Comparison of ENCODE assay signal across 8 cellular contexts in genomic region chr9:20620658-20621552, GRCh38. TPM values are rescaled to one million over a fixed set of nuclear protein-coding genes. Genes with fewer than 3 reads are reported as not detected.
DNase-seq lines count a peak whose midpoint lies in the region; ATAC-seq, FAIRE-seq and TF ChIP-seq lines count a peak whose summit lies in the region.

No MANE protein-coding gene starts in this region.

- ATAC-seq in HG03378 (IDR thresholded peaks at IDR 0.05; ENCODE audit: unreplicated experiment): no peak

- peak overlapping the region; percentile 90 for H3K27ac ChIP-seq in VCaP
- H3K27ac ChIP-seq in kidney (ENCODE audit: low read depth in 2 of 2, low read length in 2 of 2): peak overlapping the region; percentile 52 to 89

- no peaks in the 10 kb centered on the region for H3K9me3 ChIP-seq in kidney (ENCODE audit: control insufficient read depth in 1 of 2, low read length in 2 of 2)

- peak overlapping the region; percentile 81 to 83 for H3K9ac ChIP-seq in kidney (ENCODE audit: low read length in 2 of 2)

- H3K4me3 ChIP-seq in cardiac fibroblast (replicated peaks in 1 of 2; ENCODE audit: low read depth in 2 of 2, low read length in 2 of 2) (peak overlapping the region; percentile 83 to 96), kidney (ENCODE audit: low read length in 2 of 2) (peak overlapping the region; percentile 81 to 94)

- DNase-seq in NCI-H82 (lab: John Stamatoyannopoulos, UW) (peak; percentile 26), NCI-H82 treated with DMSO at 0.1 percent for 48 hours (lab: John Stamatoyannopoulos, UW; ENCODE audit: unreplicated experiment) (no peak), cardiac fibroblast (ENCODE audit: low read depth in 2 of 2) (peak; percentile 52), kidney (peak; percentile 81), GM19238 (ENCODE audit: insufficient read length, low spot score) (no peak)
- peak; percentile 34 to 49 for DNase-seq in stimulated activated CD4-positive, alpha-beta T cell treated with anti-CD3 and anti-CD28 coated beads, Interleukin-15, amount 100 ng/mL, for 1 hour (ENCODE audit: low read depth in 1 of 2, low spot score in 1 of 2)

- no peak for FAIRE-seq in kidney (lab: Jason Lieb, UNC)

- H3K4me1 ChIP-seq in kidney (ENCODE audit: control insufficient read depth in 1 of 2, insufficient read depth in 1 of 2, low read depth in 1 of 2, low read length in 2 of 2): peaks cover 0 to 6% of the 10 kb centered on the region in 2 donors

- H3K36me3 ChIP-seq in kidney (ENCODE audit: control insufficient read depth in 1 of 2, insufficient read depth in 2 of 2, low read length in 2 of 2): no peaks in the 10 kb centered on the region

- no peak for TF ChIP-seq CTCF in VCaP (conservative IDR thresholded peaks at IDR 0.05)
- no peak for TF ChIP-seq CTCF in cardiac fibroblast (IDR thresholded peaks at IDR 0.05; ENCODE audit: low read depth, low read length)
- no peak for TF ChIP-seq CTCF in kidney (IDR thresholded peaks at IDR 0.05; ENCODE audit: borderline replicate concordance, extremely low read depth, insufficient read depth)

- intact Hi-C loops in kidney (cut with DNase I): loop anchor here (10.0 kb wide), 1 partner anchor 266 kb away; no protein-coding TSS in a partner anchor

RNA-seq across cellular contexts. Expression of gene MLLT3, which starts 1.4 kb away (rescaled TPM):
- total RNA-seq in kidney: 19.7 TPM
- 15.8 TPM for polyA plus RNA-seq in kidney (ENCODE audit: insufficient read depth, low read depth, low replicate concordance)

Comparison
In these comparisons a context has a peak if more than half of its experiments do, and no peak if none do; other contexts are left out.
1. DNase-seq: peak in NCI-H82 (single experiment), cardiac fibroblast (2 of 2), kidney (single experiment) and stimulated activated CD4-positive, alpha-beta T cell treated with anti-CD3 and anti-CD28 coated beads, Interleukin-15, amount 100 ng/mL, for 1 hour (2 of 2); none in NCI-H82 treated with DMSO at 0.1 percent for 48 hours (single experiment) and GM19238 (single experiment).